ENCODE assay signal across 17 cellular contexts in genomic region chr22:47195676-47196492, GRCh38.
DNase-seq lines count a peak whose midpoint lies in the region; ATAC-seq and TF ChIP-seq lines count a peak whose summit lies in the region.
"Had no signal": no experiment of that assay in that cellular context is flagged by ENCODE, and none has a peak within 500 bp of the region (broad histone marks: within the 10 kb centered on the region; RNA-seq: fewer than 3 reads in every experiment).

No MANE protein-coding gene starts in this region.

- no peak overlapping the region for H3K4me2 ChIP-seq in SK-N-SH
- H3K4me2 ChIP-seq: A549 had no signal

- H3K79me2 ChIP-seq in SK-N-SH (ENCODE audit: insufficient read depth), result no peaks in the 10 kb centered on the region

- no peak for TF ChIP-seq RAD21 in SK-N-SH (IDR thresholded peaks at IDR 0.05; ENCODE audit: low read length)

- TF ChIP-seq EP300 in SK-N-SH (IDR thresholded peaks at IDR 0.05; ENCODE audit: borderline replicate concordance in 1 of 2, low read depth in 1 of 2, low read length in 1 of 2) (no peak), stomach (IDR thresholded peaks at IDR 0.05) (no peak)

- no peaks in the 10 kb centered on the region; a peak in 1 of 4 replicates for H3K4me1 ChIP-seq in SK-N-SH (ENCODE audit: control insufficient read depth in 1 of 2, insufficient read depth in 2 of 2, low read depth in 1 of 2, low read length in 1 of 2)
- H3K4me1 ChIP-seq in lower lobe of right lung, result no peaks in the 10 kb centered on the region
- H3K4me1 ChIP-seq in stomach, result peaks cover 0 to 9% (median 0%) of the 10 kb centered on the region in 4 donors
- H3K4me1 ChIP-seq: A549, prostate gland, SJSA1 had no signal

- no peak for TF ChIP-seq POLR2A in stomach (IDR thresholded peaks at IDR 0.05)

- TF ChIP-seq CTCF in SK-N-SH (IDR thresholded peaks at IDR 0.05) (no peak), lower lobe of right lung (IDR thresholded peaks at IDR 0.05) (no peak), stomach (IDR thresholded peaks at IDR 0.05) (no peak)

- intact Hi-C loops in lower lobe of right lung (cut with DNase I) (no loop called here), stomach (cut with DNase I; ENCODE audit: low total_unique reads) (no loop called here)

- 56% methylated on average over 7 of the region's 15 CpGs for WGBS in SK-N-SH (ENCODE audit: low lambda C conversion rate)
- WGBS in stomach, 5 donors, result 58 to 76% (median 72%) methylated on average over 14 to 15 of the region's 15 CpGs

- H4K20me1 ChIP-seq in SK-N-SH (ENCODE audit: insufficient read depth), result no peaks in the 10 kb centered on the region

- no peaks in the 10 kb centered on the region for H3K9me2 ChIP-seq in SK-N-SH

- no peak overlapping the region for H2AFZ ChIP-seq in SK-N-SH (ENCODE audit: low read depth)

- POLR2A ChIA-PET in SK-N-SH (lab: Yijun Ruan, JAX), result no interaction called here

- H3K36me3 ChIP-seq in SK-N-SH (replicated peaks in 1 of 2; ENCODE audit: control insufficient read depth in 1 of 2, insufficient read depth in 2 of 2, low read length in 1 of 2), result no peaks in the 10 kb centered on the region
- no peaks in the 10 kb centered on the region for H3K36me3 ChIP-seq in lower lobe of right lung
- H3K36me3 ChIP-seq in stomach, result no peaks in the 10 kb centered on the region
- H3K36me3 ChIP-seq: prostate gland, SJSA1 had no signal

- no peak overlapping the region for H3K9ac ChIP-seq in SK-N-SH

- H3K27ac ChIP-seq in SK-N-SH (ENCODE audit: low read depth in 2 of 2, low read length in 1 of 2) (no peak overlapping the region), lower lobe of right lung (no peak overlapping the region), stomach (no peak overlapping the region)
- H3K27ac ChIP-seq: A549, prostate gland, SJSA1 had no signal

- DNase-seq in SK-N-SH (peak; percentile 26), NCI-H524 treated with DMSO at 0.1 percent for 48 hours (lab: John Stamatoyannopoulos, UW) (peak; percentile 10), lower lobe of right lung (peak; percentile 43), stomach (peak; percentile 18), ecto neural progenitor cell (ENCODE audit: low spot score) (no peak)
- DNase-seq: amygdala; CD4-positive, CD25-positive, alpha-beta regulatory T cell; central memory CD4-positive, alpha-beta T cell; effector memory CD4-positive, alpha-beta T cell; NCI-H1694 treated with DMSO at 0.1 percent for 48 hours had no signal

- ATAC-seq in SK-N-SH treated with all-trans-retinoic acid at 6 μM for 48 hours, result no peak
- ATAC-seq in lower lobe of right lung, result peak in 1 of 2 donors; percentile 20
- no peak for ATAC-seq in HG03439 (IDR thresholded peaks at IDR 0.05; ENCODE audit: unreplicated experiment)
- no peak for ATAC-seq in HG02571 (IDR thresholded peaks at IDR 0.05; ENCODE audit: unreplicated experiment)
- ATAC-seq: A549; naive thymus-derived CD4-positive, alpha-beta T cell had no signal

- CTCF ChIA-PET in SK-N-SH (lab: Yijun Ruan, JAX), result interaction anchor here (1.3 kb wide), 1 partner anchor 392 kb away, joined by 4 read pairs; no protein-coding TSS in a partner anchor

- H3K9me3 ChIP-seq in SK-N-SH (no peaks in the 10 kb centered on the region), lower lobe of right lung (no peaks in the 10 kb centered on the region), stomach (no peaks in the 10 kb centered on the region)
- H3K9me3 ChIP-seq: A549, prostate gland, SJSA1 had no signal

- H3K27me3 ChIP-seq in SK-N-SH (ENCODE audit: insufficient read depth), result no peaks in the 10 kb centered on the region
- H3K27me3 ChIP-seq in lower lobe of right lung (ENCODE audit: low read depth), result no peaks in the 10 kb centered on the region
- peaks cover 0 to 34% (median 0%) of the 10 kb centered on the region in 3 donors for H3K27me3 ChIP-seq in stomach
- H3K27me3 ChIP-seq: SJSA1 had no signal

- no peak overlapping the region for H3K4me3 ChIP-seq in SK-N-SH (ENCODE audit: low read depth in 2 of 2, low read length in 1 of 2)
- no peak overlapping the region for H3K4me3 ChIP-seq in lower lobe of right lung
- H3K4me3 ChIP-seq in stomach, result no peak overlapping the region
- H3K4me3 ChIP-seq: A549, prostate gland, SJSA1 had no signal

- no peaks in the 10 kb centered on the region for H3F3A ChIP-seq in SK-N-SH (replicated peaks; ENCODE audit: insufficient read depth)

TF ChIP-seq in SK-N-SH, 30 proteins besides CTCF, POLR2A, EP300 and RAD21 (continues in another document):
- TF ChIP-seq FOXM1 (IDR thresholded peaks at IDR 0.05; ENCODE audit: low read depth) (no peak), FOSL2 (IDR thresholded peaks at IDR 0.05; ENCODE audit: borderline replicate concordance, low read depth) (no peak), TCF12 (IDR thresholded peaks at IDR 0.05) (no peak), POLR2AphosphoS5 (IDR thresholded peaks at IDR 0.05; ENCODE audit: low read depth, low read length) (no peak), MEF2A (IDR thresholded peaks at IDR 0.05; ENCODE audit: borderline replicate concordance, low read depth) (no peak), ELF1 (IDR thresholded peaks at IDR 0.05) (no peak), PBX3 (IDR thresholded peaks at IDR 0.05) (no peak), GABPA (IDR thresholded peaks at IDR 0.05; ENCODE audit: low read depth) (no peak), FOXJ3 (CRISPR knock-in tag; IDR thresholded peaks at IDR 0.05) (no peak), RXRA (IDR thresholded peaks at IDR 0.05; ENCODE audit: borderline replicate concordance, low read depth) (no peak), CHD2 (IDR thresholded peaks at IDR 0.05; ENCODE audit: low read length, partially characterized antibody) (no peak)
- TF ChIP-seq, protein P1, sequence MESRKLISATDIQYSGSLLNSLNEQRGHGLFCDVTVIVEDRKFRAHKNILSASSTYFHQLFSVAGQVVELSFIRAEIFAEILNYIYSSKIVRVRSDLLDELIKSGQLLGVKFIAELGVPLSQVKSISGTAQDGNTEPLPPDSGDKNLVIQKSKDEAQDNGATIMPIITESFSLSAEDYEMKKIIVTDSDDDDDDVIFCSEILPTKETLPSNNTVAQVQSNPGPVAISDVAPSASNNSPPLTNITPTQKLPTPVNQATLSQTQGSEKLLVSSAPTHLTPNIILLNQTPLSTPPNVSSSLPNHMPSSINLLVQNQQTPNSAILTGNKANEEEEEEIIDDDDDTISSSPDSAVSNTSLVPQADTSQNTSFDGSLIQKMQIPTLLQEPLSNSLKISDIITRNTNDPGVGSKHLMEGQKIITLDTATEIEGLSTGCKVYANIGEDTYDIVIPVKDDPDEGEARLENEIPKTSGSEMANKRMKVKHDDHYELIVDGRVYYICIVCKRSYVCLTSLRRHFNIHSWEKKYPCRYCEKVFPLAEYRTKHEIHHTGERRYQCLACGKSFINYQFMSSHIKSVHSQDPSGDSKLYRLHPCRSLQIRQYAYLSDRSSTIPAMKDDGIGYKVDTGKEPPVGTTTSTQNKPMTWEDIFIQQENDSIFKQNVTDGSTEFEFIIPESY (IDR thresholded peaks at IDR 0.05; ENCODE audit: borderline replicate concordance, low read depth), result no peak

TF ChIP-seq in SK-N-SH treated with all-trans-retinoic acid at 6 μM for 48 hours, 23 proteins besides CTCF, POLR2A, EP300 and RAD21:
- TF ChIP-seq PPARA (CRISPR knock-in tag; IDR thresholded peaks at IDR 0.05; ENCODE audit: borderline replicate concordance) (no peak), CSDC2 (CRISPR knock-in tag; IDR thresholded peaks at IDR 0.05) (no peak), TCF4 (CRISPR knock-in tag; IDR thresholded peaks at IDR 0.05; ENCODE audit: borderline replicate concordance) (no peak), ZFP30 (CRISPR knock-in tag; IDR thresholded peaks at IDR 0.05) (no peak), ESRRG (CRISPR knock-in tag; IDR thresholded peaks at IDR 0.05) (no peak), GLIS3 (CRISPR knock-in tag; IDR thresholded peaks at IDR 0.05) (no peak)
